Comparison of ENCODE assay signal across 18 cellular contexts in the genomic region with DNA sequence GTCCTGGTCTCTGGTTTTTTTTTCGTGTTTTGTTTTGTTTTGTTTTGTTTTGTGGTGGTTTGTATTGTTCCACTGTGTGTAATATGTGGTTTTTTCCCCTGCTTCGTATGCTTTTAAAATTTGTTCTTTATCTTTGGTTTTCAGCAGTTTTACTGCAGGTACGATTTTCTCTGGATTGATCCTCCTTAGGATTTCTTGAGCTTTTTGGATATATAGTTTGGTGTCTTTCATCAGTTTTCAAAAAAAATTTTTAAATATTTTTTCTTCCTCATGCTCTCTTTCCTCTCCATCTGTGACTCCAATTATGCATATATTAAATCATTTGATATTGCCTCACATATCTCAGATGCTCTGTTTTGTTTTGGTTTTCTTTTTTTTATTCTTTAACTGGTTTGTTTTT.
"Had no signal": no experiment of that assay in that cellular context is flagged by ENCODE, and none has a peak within 500 bp of the region (broad histone marks: within the 10 kb centered on the region; RNA-seq: fewer than 3 reads in every experiment).

No MANE protein-coding gene starts in this region.

- H3K27me3 Mint-ChIP-seq: dendritic cell treated with granulocyte-macrophage colony-stimulating factor and Interleukin-4, amounts not matched to agents 40 ng/mL and 50 ng/mL, for 4 days; effector memory CD8-positive, alpha-beta T cell; naive thymus-derived CD4-positive, alpha-beta T cell had no signal

- H3K9me3 ChIP-seq: colonic mucosa had no signal

- H3K4me3 Mint-ChIP-seq: dendritic cell treated with granulocyte-macrophage colony-stimulating factor and Interleukin-4, amounts not matched to agents 40 ng/mL and 50 ng/mL, for 4 days; effector memory CD8-positive, alpha-beta T cell; endodermal cell; naive thymus-derived CD4-positive, alpha-beta T cell had no signal

- H3K27me3 ChIP-seq: colonic mucosa, esophagus muscularis mucosa, foreskin keratinocyte, gastroesophageal sphincter, heart left ventricle, left lung had no signal

- H3K4me1 ChIP-seq: colonic mucosa, esophagus muscularis mucosa, foreskin keratinocyte, gastroesophageal sphincter, heart left ventricle, left lung, lower lobe of right lung had no signal

- H3K27ac ChIP-seq: colonic mucosa, esophagus muscularis mucosa, foreskin keratinocyte, gastroesophageal sphincter, heart left ventricle, left lung, lower lobe of right lung had no signal

- DNase-seq: colonic mucosa; cortex of kidney; effector CD8-positive, alpha-beta T cell; effector memory CD8-positive, alpha-beta T cell; endodermal cell; foreskin keratinocyte; heart left ventricle; hippocampal formation; left cardiac atrium; left lung; left ventricle myocardium superior; lower lobe of right lung; mesenchymal stem cell; midbrain; naive thymus-derived CD4-positive, alpha-beta T cell had no signal

- H3K36me3 ChIP-seq: colonic mucosa, lower lobe of right lung had no signal

- H3K4me3 ChIP-seq: colonic mucosa, esophagus muscularis mucosa, gastroesophageal sphincter, heart left ventricle, left lung, lower lobe of right lung had no signal

- H3K27ac Mint-ChIP-seq: dendritic cell treated with granulocyte-macrophage colony-stimulating factor and Interleukin-4, amounts not matched to agents 40 ng/mL and 50 ng/mL, for 4 days; effector memory CD8-positive, alpha-beta T cell; endodermal cell; naive thymus-derived CD4-positive, alpha-beta T cell had no signal

- ATAC-seq: effector memory CD8-positive, alpha-beta T cell; foreskin keratinocyte; gastroesophageal sphincter; heart left ventricle; left cardiac atrium; left lung; left ventricle myocardium superior; lower lobe of right lung; naive thymus-derived CD4-positive, alpha-beta T cell had no signal

- H3K4me1 Mint-ChIP-seq: endodermal cell; naive thymus-derived CD4-positive, alpha-beta T cell had no signal
